Comparison of ENCODE assay signal across 2 cellular contexts in the genomic region with DNA sequence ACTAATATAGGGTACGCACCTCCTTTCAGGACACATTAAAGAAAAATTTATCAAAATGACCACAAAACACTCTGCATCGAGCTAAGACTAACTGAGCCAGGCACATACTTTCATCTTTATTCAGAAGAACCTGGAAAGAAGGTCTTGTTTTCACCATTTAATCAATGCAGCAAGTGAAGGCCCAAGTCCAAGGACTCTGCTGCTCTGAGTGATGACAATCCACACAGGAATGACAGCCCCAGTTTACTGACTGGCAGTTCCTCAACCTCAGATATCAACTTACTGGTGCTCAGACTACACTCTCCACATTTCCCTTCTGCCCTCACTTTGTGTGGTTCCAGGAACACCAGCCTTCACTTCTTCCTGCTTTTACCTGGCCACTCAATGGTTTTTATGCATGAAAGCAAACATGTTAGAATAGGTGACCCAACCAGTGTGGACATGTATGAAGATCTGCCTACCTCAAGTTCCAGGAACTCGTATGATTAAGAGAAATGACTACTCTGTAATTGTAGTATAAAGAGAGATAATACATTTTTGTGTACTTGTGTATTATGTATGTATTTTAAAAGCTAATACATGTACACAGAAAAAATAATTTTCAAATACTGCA.
TF ChIP-seq lines count a peak whose summit lies in the region.

No MANE protein-coding gene starts in this region.

TF ChIP-seq in SK-N-SH, 30 proteins besides CTCF, POLR2A, EP300 and RAD21 (continued from another document):
- TF ChIP-seq USF1 (IDR thresholded peaks at IDR 0.05; ENCODE audit: borderline replicate concordance, low read depth) (no peak), POLR2AphosphoS5 (IDR thresholded peaks at IDR 0.05; ENCODE audit: low read depth, low read length) (no peak)
TF ChIP-seq in SK-N-SH: peak in this region for 1.

TF ChIP-seq in SK-N-SH treated with all-trans-retinoic acid at 6 μM for 48 hours, 23 proteins besides CTCF, POLR2A, EP300 and RAD21 (continued from another document):
- TF ChIP-seq CREB5 (CRISPR knock-in tag; IDR thresholded peaks at IDR 0.05; ENCODE audit: low read depth) (no peak), CSRNP3 (CRISPR knock-in tag; IDR thresholded peaks at IDR 0.05) (no peak), ZFP3 (CRISPR knock-in tag; IDR thresholded peaks at IDR 0.05) (no peak), ZNF565 (CRISPR knock-in tag; conservative IDR thresholded peaks at IDR 0.05; ENCODE audit: low read depth) (no peak)
TF ChIP-seq in SK-N-SH treated with all-trans-retinoic acid at 6 μM for 48 hours: peak in this region for 0.
